1 cellular context compared by ENCODE assay signal in the genomic region with DNA sequence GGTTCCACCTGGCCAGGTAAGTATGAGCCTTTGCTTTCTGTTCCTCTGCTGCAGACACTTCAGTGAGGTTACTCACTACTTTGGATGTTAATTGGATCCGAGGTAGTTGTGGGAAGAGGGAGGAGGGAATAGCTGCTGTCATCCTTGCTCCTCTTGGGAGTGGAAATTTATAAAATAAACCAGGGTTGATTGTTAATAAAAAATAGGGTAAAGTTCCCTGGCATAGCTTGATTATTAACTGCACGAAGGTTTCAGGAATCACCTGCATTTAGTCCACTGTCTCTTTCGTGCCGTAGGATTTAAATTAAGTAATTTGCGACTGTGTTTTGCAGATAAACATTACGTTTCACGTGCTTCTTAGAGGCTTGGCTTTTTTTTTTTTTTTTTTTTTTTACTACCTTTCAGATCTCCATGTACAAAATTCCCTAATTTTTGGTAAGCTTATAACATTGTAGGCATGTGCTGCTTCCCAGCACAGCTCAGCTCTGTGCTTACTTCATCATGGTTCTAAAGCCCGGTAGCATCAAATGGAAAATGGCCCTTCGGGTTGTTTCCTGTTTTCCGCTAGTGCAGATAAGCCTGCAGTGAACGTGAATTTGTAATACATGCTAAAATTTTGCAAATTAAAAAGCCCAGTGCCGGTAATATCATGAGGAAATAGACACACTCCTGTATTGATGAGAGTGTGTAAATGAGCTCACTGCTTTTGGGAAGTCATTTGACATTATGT.
TF ChIP-seq lines count a peak whose summit lies in the region.

No MANE protein-coding gene starts in this region.

TF ChIP-seq in GM23338, 12 proteins besides CTCF, POLR2A, EP300 and RAD21:
- TF ChIP-seq, protein P1, sequence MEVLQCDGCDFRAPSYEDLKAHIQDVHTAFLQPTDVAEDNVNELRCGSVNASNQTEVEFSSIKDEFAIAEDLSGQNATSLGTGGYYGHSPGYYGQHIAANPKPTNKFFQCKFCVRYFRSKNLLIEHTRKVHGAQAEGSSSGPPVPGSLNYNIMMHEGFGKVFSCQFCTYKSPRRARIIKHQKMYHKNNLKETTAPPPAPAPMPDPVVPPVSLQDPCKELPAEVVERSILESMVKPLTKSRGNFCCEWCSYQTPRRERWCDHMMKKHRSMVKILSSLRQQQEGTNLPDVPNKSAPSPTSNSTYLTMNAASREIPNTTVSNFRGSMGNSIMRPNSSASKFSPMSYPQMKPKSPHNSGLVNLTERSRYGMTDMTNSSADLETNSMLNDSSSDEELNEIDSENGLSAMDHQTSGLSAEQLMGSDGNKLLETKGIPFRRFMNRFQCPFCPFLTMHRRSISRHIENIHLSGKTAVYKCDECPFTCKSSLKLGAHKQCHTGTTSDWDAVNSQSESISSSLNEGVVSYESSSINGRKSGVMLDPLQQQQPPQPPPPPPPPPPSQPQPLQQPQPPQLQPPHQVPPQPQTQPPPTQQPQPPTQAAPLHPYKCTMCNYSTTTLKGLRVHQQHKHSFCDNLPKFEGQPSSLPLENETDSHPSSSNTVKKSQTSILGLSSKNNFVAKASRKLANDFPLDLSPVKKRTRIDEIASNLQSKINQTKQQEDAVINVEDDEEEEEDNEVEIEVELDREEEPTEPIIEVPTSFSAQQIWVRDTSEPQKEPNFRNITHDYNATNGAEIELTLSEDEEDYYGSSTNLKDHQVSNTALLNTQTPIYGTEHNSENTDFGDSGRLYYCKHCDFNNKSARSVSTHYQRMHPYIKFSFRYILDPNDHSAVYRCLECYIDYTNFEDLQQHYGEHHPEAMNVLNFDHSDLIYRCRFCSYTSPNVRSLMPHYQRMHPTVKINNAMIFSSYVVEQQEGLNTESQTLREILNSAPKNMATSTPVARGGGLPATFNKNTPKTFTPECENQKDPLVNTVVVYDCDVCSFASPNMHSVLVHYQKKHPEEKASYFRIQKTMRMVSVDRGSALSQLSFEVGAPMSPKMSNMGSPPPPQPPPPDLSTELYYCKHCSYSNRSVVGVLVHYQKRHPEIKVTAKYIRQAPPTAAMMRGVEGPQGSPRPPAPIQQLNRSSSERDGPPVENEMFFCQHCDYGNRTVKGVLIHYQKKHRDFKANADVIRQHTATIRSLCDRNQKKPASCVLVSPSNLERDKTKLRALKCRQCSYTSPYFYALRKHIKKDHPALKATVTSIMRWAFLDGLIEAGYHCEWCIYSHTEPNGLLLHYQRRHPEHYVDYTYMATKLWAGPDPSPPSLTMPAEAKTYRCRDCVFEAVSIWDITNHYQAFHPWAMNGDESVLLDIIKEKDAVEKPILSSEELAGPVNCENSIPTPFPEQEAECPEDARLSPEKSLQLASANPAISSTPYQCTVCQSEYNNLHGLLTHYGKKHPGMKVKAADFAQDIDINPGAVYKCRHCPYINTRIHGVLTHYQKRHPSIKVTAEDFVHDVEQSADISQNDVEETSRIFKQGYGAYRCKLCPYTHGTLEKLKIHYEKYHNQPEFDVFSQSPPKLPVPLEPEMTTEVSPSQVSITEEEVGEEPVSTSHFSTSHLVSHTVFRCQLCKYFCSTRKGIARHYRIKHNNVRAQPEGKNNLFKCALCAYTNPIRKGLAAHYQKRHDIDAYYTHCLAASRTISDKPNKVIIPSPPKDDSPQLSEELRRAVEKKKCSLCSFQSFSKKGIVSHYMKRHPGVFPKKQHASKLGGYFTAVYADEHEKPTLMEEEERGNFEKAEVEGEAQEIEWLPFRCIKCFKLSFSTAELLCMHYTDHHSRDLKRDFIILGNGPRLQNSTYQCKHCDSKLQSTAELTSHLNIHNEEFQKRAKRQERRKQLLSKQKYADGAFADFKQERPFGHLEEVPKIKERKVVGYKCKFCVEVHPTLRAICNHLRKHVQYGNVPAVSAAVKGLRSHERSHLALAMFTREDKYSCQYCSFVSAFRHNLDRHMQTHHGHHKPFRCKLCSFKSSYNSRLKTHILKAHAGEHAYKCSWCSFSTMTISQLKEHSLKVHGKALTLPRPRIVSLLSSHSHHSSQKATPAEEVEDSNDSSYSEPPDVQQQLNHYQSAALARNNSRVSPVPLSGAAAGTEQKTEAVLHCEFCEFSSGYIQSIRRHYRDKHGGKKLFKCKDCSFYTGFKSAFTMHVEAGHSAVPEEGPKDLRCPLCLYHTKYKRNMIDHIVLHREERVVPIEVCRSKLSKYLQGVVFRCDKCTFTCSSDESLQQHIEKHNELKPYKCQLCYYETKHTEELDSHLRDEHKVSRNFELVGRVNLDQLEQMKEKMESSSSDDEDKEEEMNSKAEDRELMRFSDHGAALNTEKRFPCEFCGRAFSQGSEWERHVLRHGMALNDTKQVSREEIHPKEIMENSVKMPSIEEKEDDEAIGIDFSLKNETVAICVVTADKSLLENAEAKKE (CRISPR knock-in tag; IDR thresholded peaks at IDR 0.05) = no peak
- TF ChIP-seq POLR2AphosphoS5 (IDR thresholded peaks at IDR 0.05; ENCODE audit: low read depth) (no peak), EZH2phosphoT487 (IDR thresholded peaks at IDR 0.05; ENCODE audit: unreplicated experiment) (no peak), JUNB (IDR thresholded peaks at IDR 0.05; ENCODE audit: unreplicated experiment) (no peak), EZH2 (IDR thresholded peaks at IDR 0.05; ENCODE audit: low read depth, unreplicated experiment) (no peak), ZNF114 (CRISPR knock-in tag; IDR thresholded peaks at IDR 0.05) (no peak), STAT1 (IDR thresholded peaks at IDR 0.05; ENCODE audit: unreplicated experiment) (no peak), NANOG (IDR thresholded peaks at IDR 0.05; ENCODE audit: borderline replicate concordance) (no peak)
- TF ChIP-seq, protein P2, sequence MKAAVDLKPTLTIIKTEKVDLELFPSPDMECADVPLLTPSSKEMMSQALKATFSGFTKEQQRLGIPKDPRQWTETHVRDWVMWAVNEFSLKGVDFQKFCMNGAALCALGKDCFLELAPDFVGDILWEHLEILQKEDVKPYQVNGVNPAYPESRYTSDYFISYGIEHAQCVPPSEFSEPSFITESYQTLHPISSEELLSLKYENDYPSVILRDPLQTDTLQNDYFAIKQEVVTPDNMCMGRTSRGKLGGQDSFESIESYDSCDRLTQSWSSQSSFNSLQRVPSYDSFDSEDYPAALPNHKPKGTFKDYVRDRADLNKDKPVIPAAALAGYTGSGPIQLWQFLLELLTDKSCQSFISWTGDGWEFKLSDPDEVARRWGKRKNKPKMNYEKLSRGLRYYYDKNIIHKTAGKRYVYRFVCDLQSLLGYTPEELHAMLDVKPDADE (IDR thresholded peaks at IDR 0.05) = no peak
- TF ChIP-seq, protein P3, sequence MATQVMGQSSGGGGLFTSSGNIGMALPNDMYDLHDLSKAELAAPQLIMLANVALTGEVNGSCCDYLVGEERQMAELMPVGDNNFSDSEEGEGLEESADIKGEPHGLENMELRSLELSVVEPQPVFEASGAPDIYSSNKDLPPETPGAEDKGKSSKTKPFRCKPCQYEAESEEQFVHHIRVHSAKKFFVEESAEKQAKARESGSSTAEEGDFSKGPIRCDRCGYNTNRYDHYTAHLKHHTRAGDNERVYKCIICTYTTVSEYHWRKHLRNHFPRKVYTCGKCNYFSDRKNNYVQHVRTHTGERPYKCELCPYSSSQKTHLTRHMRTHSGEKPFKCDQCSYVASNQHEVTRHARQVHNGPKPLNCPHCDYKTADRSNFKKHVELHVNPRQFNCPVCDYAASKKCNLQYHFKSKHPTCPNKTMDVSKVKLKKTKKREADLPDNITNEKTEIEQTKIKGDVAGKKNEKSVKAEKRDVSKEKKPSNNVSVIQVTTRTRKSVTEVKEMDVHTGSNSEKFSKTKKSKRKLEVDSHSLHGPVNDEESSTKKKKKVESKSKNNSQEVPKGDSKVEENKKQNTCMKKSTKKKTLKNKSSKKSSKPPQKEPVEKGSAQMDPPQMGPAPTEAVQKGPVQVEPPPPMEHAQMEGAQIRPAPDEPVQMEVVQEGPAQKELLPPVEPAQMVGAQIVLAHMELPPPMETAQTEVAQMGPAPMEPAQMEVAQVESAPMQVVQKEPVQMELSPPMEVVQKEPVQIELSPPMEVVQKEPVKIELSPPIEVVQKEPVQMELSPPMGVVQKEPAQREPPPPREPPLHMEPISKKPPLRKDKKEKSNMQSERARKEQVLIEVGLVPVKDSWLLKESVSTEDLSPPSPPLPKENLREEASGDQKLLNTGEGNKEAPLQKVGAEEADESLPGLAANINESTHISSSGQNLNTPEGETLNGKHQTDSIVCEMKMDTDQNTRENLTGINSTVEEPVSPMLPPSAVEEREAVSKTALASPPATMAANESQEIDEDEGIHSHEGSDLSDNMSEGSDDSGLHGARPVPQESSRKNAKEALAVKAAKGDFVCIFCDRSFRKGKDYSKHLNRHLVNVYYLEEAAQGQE (IDR thresholded peaks at IDR 0.05; ENCODE audit: unreplicated experiment) = no peak
TF ChIP-seq in GM23338: peak in this region for 0.
